29 cellular contexts compared by ENCODE assay signal in the genomic region with DNA sequence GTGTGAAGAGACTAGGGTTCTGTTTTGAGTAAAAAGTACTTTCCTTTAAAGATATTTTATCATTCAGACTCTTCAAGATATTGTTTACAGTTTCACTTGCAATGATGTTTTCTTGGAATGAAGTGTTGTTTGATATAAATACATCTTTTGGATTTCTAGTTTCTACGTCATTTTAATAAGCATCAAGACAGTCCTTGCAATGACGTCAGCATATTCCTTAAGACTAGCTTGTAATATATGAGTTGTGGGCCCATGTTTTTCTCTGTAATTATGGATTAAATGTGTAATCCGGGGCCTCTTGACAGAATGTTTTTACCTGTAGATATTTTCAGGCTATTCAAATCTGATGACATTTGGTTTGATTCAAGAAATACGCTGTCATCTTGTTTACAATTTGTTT.
"Had no signal": no experiment of that assay in that cellular context is flagged by ENCODE, and none has a peak within 500 bp of the region (broad histone marks: within the 10 kb centered on the region; RNA-seq: fewer than 3 reads in every experiment).

No MANE protein-coding gene starts in this region.

- H3K4me2 ChIP-seq: smooth muscle cell had no signal

- H3K79me2 ChIP-seq: parathyroid adenoma had no signal

- H3K36me3 ChIP-seq: neutrophil, spleen, suprapubic skin, tibial artery, transverse colon, upper lobe of right lung, uterus had no signal

- H3K4me1 ChIP-seq: parathyroid adenoma, psoas muscle, spleen, suprapubic skin, testis, tibial artery, transverse colon, upper lobe of right lung, uterus had no signal

- H3K27me3 ChIP-seq: neutrophil, spleen, suprapubic skin, testis, tibial artery, transverse colon, upper lobe of right lung, uterus had no signal

- H3K9me3 ChIP-seq: neutrophil, psoas muscle, spleen, suprapubic skin, testis, tibial artery, transverse colon, upper lobe of right lung, uterus had no signal

- ATAC-seq: naive thymus-derived CD8-positive, alpha-beta T cell; natural killer cell treated with Interleukin-12 subunit alpha and Interleukin-12 subunit beta and Interleukin-15 and Interleukin-18, amount 100 ng/mL, for 72 hours; psoas muscle; right cardiac atrium; sciatic nerve; stimulated activated memory B cell treated with anti-CD40 and anti-IgM and Interleukin-4, amounts not matched to agents 10 μg/mL and 1 μg/mL and 100 μg/mL, for 72 hours; stimulated activated naive CD8-positive, alpha-beta T cell treated with anti-CD3 and anti-CD28 coated beads, Interleukin-15, amount 100 ng/mL, for 72 hours; stimulated activated naive CD8-positive, alpha-beta T cell treated with anti-CD3 and anti-CD28 coated beads, Interleukin-15, Interleukin-2, amounts not matched to agents 100 U/mL and 50 U/mL, for 24 hours; upper lobe of right lung had no signal

- H2AFZ ChIP-seq: parathyroid adenoma had no signal

- H3K27ac ChIP-seq: neutrophil, parathyroid adenoma, psoas muscle, skin epidermis, spleen, suprapubic skin, testis, tibial artery, transverse colon, upper lobe of right lung, uterus had no signal

- DNase-seq: naive thymus-derived CD8-positive, alpha-beta T cell; nephron progenitor cell; nucleus accumbens; posterior cingulate gyrus; psoas muscle; right cardiac atrium; spleen; stimulated activated CD4-positive, alpha-beta T cell treated with anti-CD3 and anti-CD28 coated beads, Interleukin-12 subunit alpha, Interleukin-12 subunit beta, amount 100 ng/mL, for 4 hours; stimulated activated CD4-positive, alpha-beta T cell treated with anti-CD3 and anti-CD28 coated beads, Interleukin-1b, Interleukin-23, amount 100 ng/mL, for 48 hours; stimulated activated CD4-positive, alpha-beta T cell treated with anti-CD3 and anti-CD28 coated beads, Interleukin-4, amount 100 ng/mL, for 1 hour; stimulated activated CD4-positive, alpha-beta T cell treated with anti-CD3 and anti-CD28 coated beads, Interleukin-4, amount 100 ng/mL, for 4 hours; stimulated activated CD8-positive, alpha-beta memory T cell treated with anti-CD3 and anti-CD28 coated beads, Interleukin-4, amount 100 ng/mL, for 48 hours; stimulated activated naive CD4-positive, alpha-beta T cell; stimulated activated naive CD8-positive, alpha-beta T cell treated with anti-CD3 and anti-CD28 coated beads, Interleukin-15, amount 100 ng/mL, for 72 hours; stimulated activated naive CD8-positive, alpha-beta T cell treated with anti-CD3 and anti-CD28 coated beads, Interleukin-15, Interleukin-2, amounts not matched to agents 100 U/mL and 50 U/mL, for 24 hours; substantia nigra; testis; tibial artery; transverse colon; upper lobe of right lung; uterus had no signal

- H3K4me3 ChIP-seq: psoas muscle, skin epidermis, smooth muscle cell, spleen, suprapubic skin, testis, tibial artery, transverse colon, upper lobe of right lung, uterus had no signal

- H3K9ac ChIP-seq: parathyroid adenoma had no signal
